ENCODE assay signal across 20 cellular contexts in genomic region chr20:36720510-36720909, GRCh38. TPM values are rescaled to one million over a fixed set of nuclear protein-coding genes. Genes with fewer than 3 reads are reported as not detected.
DNase-seq lines count a peak whose midpoint lies in the region; ATAC-seq and TF ChIP-seq lines count a peak whose summit lies in the region.
"Had no signal": no experiment of that assay in that cellular context is flagged by ENCODE, and none has a peak within 500 bp of the region (broad histone marks: within the 10 kb centered on the region; RNA-seq: fewer than 3 reads in every experiment).

No MANE protein-coding gene starts in this region.

- H3K4me3 ChIP-seq in PC-9, result no peak overlapping the region
- H3K4me3 ChIP-seq in CD4-positive, alpha-beta memory T cell (ENCODE audit: low read length in 2 of 2), result no peak overlapping the region
- H3K4me3 ChIP-seq: right lobe of liver had no signal

- no peaks in the 10 kb centered on the region for H3K9me3 ChIP-seq in PC-9 (ENCODE audit: insufficient read depth, low read depth)
- H3K9me3 ChIP-seq in CD4-positive, alpha-beta memory T cell (ENCODE audit: control insufficient read depth in 1 of 2, low read length in 2 of 2), result no peaks in the 10 kb centered on the region
- H3K9me3 ChIP-seq: neutrophil, right lobe of liver had no signal

- no peaks in the 10 kb centered on the region for H3K4me1 ChIP-seq in PC-9 (replicated peaks; ENCODE audit: insufficient read depth)
- no peaks in the 10 kb centered on the region for H3K4me1 ChIP-seq in CD4-positive, alpha-beta memory T cell (ENCODE audit: insufficient read depth, low read length)
- H3K4me1 ChIP-seq: right lobe of liver had no signal

- no peaks in the 10 kb centered on the region for H3K9me3 Mint-ChIP-seq in activated naive CD4-positive, alpha-beta T cell treated with anti-CD3 and anti-CD28 coated beads, Interleukin-2, amount 50 U/mL, for 24 hours
- no peaks in the 10 kb centered on the region for H3K9me3 Mint-ChIP-seq in CD4-positive, alpha-beta memory T cell
- H3K9me3 Mint-ChIP-seq: CD4-positive, alpha-beta T cell; IgD-negative memory B cell; mesothelial cell of epicardium had no signal

- CTCF ChIA-PET in PC-9 (lab: Charles Lee), result no interaction called here
- CTCF ChIA-PET in CD4-positive, alpha-beta memory T cell (lab: Charles Lee; ENCODE audit: partially characterized antibody), result interaction anchor here (0.6 to 7.6 kb wide), 2 partner anchors 34 to 36 kb away, joined by 3 to 55 read pairs; no protein-coding TSS in a partner anchor

- no peaks in the 10 kb centered on the region for H3F3A ChIP-seq in PC-9 (ENCODE audit: insufficient read depth, low read depth)

- TF ChIP-seq CTCF in PC-9 (conservative IDR thresholded peaks at IDR 0.05), result no peak

- no peak overlapping the region for H2AFZ ChIP-seq in PC-9

- intact Hi-C loops in PC-9 (cut with micrococcal nuclease; ENCODE audit: unreplicated experiment), result no loop called here
- intact Hi-C loops in CD4-positive, alpha-beta memory T cell (cut with micrococcal nuclease), result no loop called here

- H3K36me3 ChIP-seq in PC-9 (ENCODE audit: low read depth), result no peaks in the 10 kb centered on the region
- H3K36me3 ChIP-seq in CD4-positive, alpha-beta memory T cell (ENCODE audit: insufficient read depth, low read length), result no peaks in the 10 kb centered on the region
- H3K36me3 ChIP-seq: neutrophil had no signal

- H3K27me3 Mint-ChIP-seq in activated naive CD4-positive, alpha-beta T cell treated with anti-CD3 and anti-CD28 coated beads, Interleukin-2, amount 50 U/mL, for 24 hours, result no peaks in the 10 kb centered on the region
- no peaks in the 10 kb centered on the region for H3K27me3 Mint-ChIP-seq in CD4-positive, alpha-beta memory T cell
- H3K27me3 Mint-ChIP-seq: CD4-positive, alpha-beta T cell; IgD-negative memory B cell had no signal

- no peak overlapping the region for H3K4me3 Mint-ChIP-seq in activated naive CD4-positive, alpha-beta T cell treated with anti-CD3 and anti-CD28 coated beads, Interleukin-2, amount 50 U/mL, for 24 hours
- H3K4me3 Mint-ChIP-seq in CD4-positive, alpha-beta memory T cell, result no peak overlapping the region
- H3K4me3 Mint-ChIP-seq: CD4-positive, alpha-beta T cell; IgD-negative memory B cell; mesothelial cell of epicardium had no signal

- no peak overlapping the region for H3K4me2 ChIP-seq in PC-9

- POLR2A ChIA-PET in PC-9 (lab: Charles Lee; ENCODE audit: unreplicated experiment), result no interaction called here
- POLR2A ChIA-PET in CD4-positive, alpha-beta memory T cell (lab: Charles Lee; ENCODE audit: partially characterized antibody), result interaction anchor here (1.7 kb wide), 1 partner anchor 13 kb away, joined by 3 read pairs; no protein-coding TSS in a partner anchor

- no peaks in the 10 kb centered on the region for H3K79me2 ChIP-seq in PC-9 (ENCODE audit: low read depth)

- H3K4me1 Mint-ChIP-seq in activated naive CD4-positive, alpha-beta T cell treated with anti-CD3 and anti-CD28 coated beads, Interleukin-2, amount 50 U/mL, for 24 hours, result peaks cover 9% of the 10 kb centered on the region
- peaks cover 0 to 8% (median 3%) of the 10 kb centered on the region in 4 donors for H3K4me1 Mint-ChIP-seq in CD4-positive, alpha-beta memory T cell
- H3K4me1 Mint-ChIP-seq: mesothelial cell of epicardium had no signal

- no TSS peak for BruUV-seq in PC-9 (replicated peaks; lab: Mats Ljungman, UMichigan)

- H3K36me3 Mint-ChIP-seq in activated naive CD4-positive, alpha-beta T cell treated with anti-CD3 and anti-CD28 coated beads, Interleukin-2, amount 50 U/mL, for 24 hours, result peaks cover 6% of the 10 kb centered on the region
- H3K36me3 Mint-ChIP-seq in CD4-positive, alpha-beta memory T cell, result peaks cover 6 to 10% of the 10 kb centered on the region in 2 donors
- H3K36me3 Mint-ChIP-seq: mesothelial cell of epicardium had no signal

- no peak for DNase-seq in activated CD4-positive, CD25-positive, alpha-beta regulatory T cell treated with anti-CD3 and anti-CD28 coated beads, Interleukin-2, amount 50 U/mL, for 72 hours
- DNase-seq in ELR (ENCODE audit: low read depth) (peak; percentile 31), PC-9 (no peak)
- peak in 2 of 3 donors; percentile 34 to 37 for DNase-seq in stimulated activated CD4-positive, alpha-beta T cell treated with anti-CD3 and anti-CD28 coated beads, Interleukin-12 subunit alpha, Interleukin-12 subunit beta, amount 100 ng/mL, for 48 hours (ENCODE audit: low read depth in 2 of 3, low spot score in 1 of 3)
- DNase-seq in CD4-positive, alpha-beta memory T cell, result no peak
- DNase-seq: 8988T; activated CD8-positive, alpha-beta memory T cell treated with anti-CD3 and anti-CD28 coated beads for 24 hours; amygdala; CD4-positive, alpha-beta T cell; kidney; NCI-H1105; right lobe of liver; T-helper 9 cell had no signal

- H3K27ac Mint-ChIP-seq in activated naive CD4-positive, alpha-beta T cell treated with anti-CD3 and anti-CD28 coated beads, Interleukin-2, amount 50 U/mL, for 24 hours, result peak overlapping the region; percentile 68
- peak overlapping the region in 1 of 7 donors; percentile 29 for H3K27ac Mint-ChIP-seq in CD4-positive, alpha-beta memory T cell
- H3K27ac Mint-ChIP-seq: CD4-positive, alpha-beta T cell; IgD-negative memory B cell; mesothelial cell of epicardium had no signal

- no peak overlapping the region for H3K27ac ChIP-seq in PC-9
- no peak overlapping the region for H3K27ac ChIP-seq in CD4-positive, alpha-beta memory T cell (ENCODE audit: low read depth, low read length)
- H3K27ac ChIP-seq: neutrophil, right lobe of liver had no signal

- peak; percentile 70 to 80 for ATAC-seq in activated CD4-positive, CD25-positive, alpha-beta regulatory T cell treated with anti-CD3 and anti-CD28 coated beads, Interleukin-2, amount 50 U/mL, for 24 hours
- ATAC-seq in GM21423 (IDR thresholded peaks at IDR 0.05; ENCODE audit: unreplicated experiment), result no peak
- ATAC-seq: HCT116, right lobe of liver had no signal

- H3K27me3 ChIP-seq in PC-9 (ENCODE audit: insufficient read depth, low read depth), result no peaks in the 10 kb centered on the region
- no peaks in the 10 kb centered on the region for H3K27me3 ChIP-seq in CD4-positive, alpha-beta memory T cell (ENCODE audit: insufficient read depth, low read length)
- H3K27me3 ChIP-seq: neutrophil, right lobe of liver had no signal

- no peaks in the 10 kb centered on the region for H4K20me1 ChIP-seq in PC-9 (ENCODE audit: insufficient read depth)

- no peaks in the 10 kb centered on the region for H3K9me2 ChIP-seq in PC-9 (ENCODE audit: insufficient read depth)

RNA-seq across cellular contexts. Expression of gene NDRG3, which starts 25.4 kb away (rescaled TPM):
- 40.7 and 55.6 TPM in 2 replicates for total RNA-seq in PC-9 (2021)
- 10 to 100 TPM; 36.1 to 36.2 TPM for total RNA-seq in CD4-positive, alpha-beta memory T cell
- polyA plus RNA-seq in CD4-positive, alpha-beta memory T cell, result 10 to 100 TPM; 53.2 to 73.4 TPM

RNA-seq across cellular contexts. Expression of gene DSN1, which starts 53.1 kb away (rescaled TPM):
- total RNA-seq in PC-9 (2021), result 29.2 and 32.4 TPM in 2 replicates
- 10 to 100 TPM; 12.8 to 14.3 TPM for total RNA-seq in CD4-positive, alpha-beta memory T cell
- 1 to 10 TPM; 6.1 to 8.2 TPM for polyA plus RNA-seq in CD4-positive, alpha-beta memory T cell

Comparison
In these comparisons a context has a peak if more than half of its experiments do, and no peak if none do; other contexts are left out.
1. DNase-seq: peak in ELR (single experiment) and stimulated activated CD4-positive, alpha-beta T cell treated with anti-CD3 and anti-CD28 coated beads, Interleukin-12 subunit alpha, Interleukin-12 subunit beta, amount 100 ng/mL, for 48 hours (2 of 3); none in activated CD4-positive, CD25-positive, alpha-beta regulatory T cell treated with anti-CD3 and anti-CD28 coated beads, Interleukin-2, amount 50 U/mL, for 72 hours (single experiment), PC-9 (0 of 2) and CD4-positive, alpha-beta memory T cell (0 of 5).